8 cellular contexts compared by ENCODE assay signal in genomic region chr7:4724648-4725013, GRCh38. TPM values are rescaled to one million over a fixed set of nuclear protein-coding genes. Genes with fewer than 3 reads are reported as not detected.
A peak's percentile ranks its signal among the peaks of the same experiment; 100 is the strongest.
DNase-seq lines count a peak whose midpoint lies in the region; ATAC-seq, FAIRE-seq and TF ChIP-seq lines count a peak whose summit lies in the region.

No MANE protein-coding gene starts in this region.

- H3K36me3 ChIP-seq in astrocyte (ENCODE audit: insufficient read depth, low read length) (peaks cover 3% of the 10 kb centered on the region), kidney epithelial cell (ENCODE audit: control insufficient read depth, insufficient read depth, low read length) (no peaks in the 10 kb centered on the region), thoracic aorta (no peaks in the 10 kb centered on the region)

- POLR2A ChIA-PET in activated CD4-positive, alpha-beta T cell treated with anti-CD3 and anti-CD28 coated beads for 36 hours (lab: Charles Lee): no interaction called here

- peak; percentile 16 for DNase-seq in activated CD4-positive, alpha-beta T cell treated with anti-CD3 and anti-CD28 coated beads for 36 hours
- no peak for DNase-seq in activated CD4-positive, alpha-beta T cell treated with anti-CD3 and anti-CD28 coated beads, Interleukin-2, amount 50 U/mL, for 4 hours
- DNase-seq in astrocyte (ENCODE audit: low read depth) (peak; percentile 39), kidney epithelial cell (ENCODE audit: low read depth) (no peak), thoracic aorta (ENCODE audit: low spot score) (no peak), HPDE6-E6E7 (ENCODE audit: extremely low spot score) (no peak)

- peak overlapping the region; percentile 77 for H2AFZ ChIP-seq in astrocyte (ENCODE audit: low read depth, low read length)

- H3K4me1 Mint-ChIP-seq in activated CD4-positive, alpha-beta T cell treated with anti-CD3 and anti-CD28 coated beads for 36 hours: peaks cover 44% of the 10 kb centered on the region
- H3K4me1 Mint-ChIP-seq in astrocyte (ENCODE audit: low read depth, unreplicated experiment): peaks cover 21% of the 10 kb centered on the region

- no peaks in the 10 kb centered on the region for H3K27me3 Mint-ChIP-seq in activated CD4-positive, alpha-beta T cell treated with anti-CD3 and anti-CD28 coated beads for 36 hours
- H3K27me3 Mint-ChIP-seq in astrocyte (ENCODE audit: low read depth, unreplicated experiment): no peaks in the 10 kb centered on the region

- peak overlapping the region; percentile 72 for H3K4me3 Mint-ChIP-seq in activated CD4-positive, alpha-beta T cell treated with anti-CD3 and anti-CD28 coated beads for 36 hours
- H3K4me3 Mint-ChIP-seq in astrocyte (ENCODE audit: unreplicated experiment): no peak overlapping the region

- H4K20me1 ChIP-seq in astrocyte (ENCODE audit: insufficient read depth, low read length): peaks cover 69% of the 10 kb centered on the region

- ATAC-seq in activated CD4-positive, alpha-beta T cell treated with anti-CD3 and anti-CD28 coated beads for 36 hours: peak; percentile 34
- ATAC-seq in HG03378 (IDR thresholded peaks at IDR 0.05; ENCODE audit: unreplicated experiment): peak; percentile 21
- no peak for ATAC-seq in thoracic aorta (ENCODE audit: insufficient number of reproducible peaks, low FRiP score, low read depth)
- no peak for ATAC-seq in HG03342 (IDR thresholded peaks at IDR 0.05; ENCODE audit: unreplicated experiment)

- no peaks in the 10 kb centered on the region for H3K9me3 ChIP-seq in astrocyte (ENCODE audit: insufficient read depth, low read depth, low read length)
- no peaks in the 10 kb centered on the region for H3K9me3 ChIP-seq in thoracic aorta

- TF ChIP-seq CTCF in astrocyte (IDR thresholded peaks at IDR 0.05; ENCODE audit: insufficient read depth, low read depth, low read length) (no peak), kidney epithelial cell (IDR thresholded peaks at IDR 0.05; ENCODE audit: insufficient read depth, low read length, poor library complexity, severe bottlenecking) (no peak), thoracic aorta (IDR thresholded peaks at IDR 0.05) (peak; percentile 18)

- H3K27ac ChIP-seq in astrocyte (ENCODE audit: low read depth, low read length) (peak overlapping the region; percentile 94), thoracic aorta (peak overlapping the region; percentile 83 to 96)

- CTCF ChIA-PET in activated CD4-positive, alpha-beta T cell treated with anti-CD3 and anti-CD28 coated beads for 36 hours (lab: Charles Lee): interaction anchor here (0.6 to 1.4 kb wide), 4 partner anchors 20 to 30 kb away, joined by 3 to 5 read pairs (median 4); no protein-coding TSS in a partner anchor

- no peaks in the 10 kb centered on the region for H3K9me3 Mint-ChIP-seq in activated CD4-positive, alpha-beta T cell treated with anti-CD3 and anti-CD28 coated beads for 36 hours (ENCODE audit: low read depth)
- no peaks in the 10 kb centered on the region for H3K9me3 Mint-ChIP-seq in astrocyte (ENCODE audit: unreplicated experiment)

- H3K79me2 ChIP-seq in astrocyte (ENCODE audit: insufficient read depth, low read length): peaks cover 95% of the 10 kb centered on the region

- H3K4me3 ChIP-seq in astrocyte (ENCODE audit: insufficient read depth, low read depth, low read length) (peak overlapping the region; percentile 61), kidney epithelial cell (ENCODE audit: low read depth, low read length) (peak overlapping the region; percentile 29), thoracic aorta (peak overlapping the region; percentile 79)

- H3K4me2 ChIP-seq in astrocyte (ENCODE audit: low read length): peak overlapping the region; percentile 98

- intact Hi-C loops in activated CD4-positive, alpha-beta T cell treated with anti-CD3 and anti-CD28 coated beads for 36 hours (cut with DNase I, micrococcal nuclease): loop anchor here in 1 of 2 experiments (2.0 kb wide), 1 partner anchor 50 kb away; the partner anchor contains the start of gene AP5Z1

- H3K9ac ChIP-seq in astrocyte (ENCODE audit: low read length): peak overlapping the region; percentile 93

- H3K27ac Mint-ChIP-seq in activated CD4-positive, alpha-beta T cell treated with anti-CD3 and anti-CD28 coated beads for 36 hours: peak overlapping the region; percentile 90
- peak overlapping the region; percentile 77 for H3K27ac Mint-ChIP-seq in astrocyte (ENCODE audit: unreplicated experiment)

- peaks cover 22% of the 10 kb centered on the region for H3K4me1 ChIP-seq in astrocyte (ENCODE audit: insufficient read depth, low read length)
- peaks cover 20 to 64% of the 10 kb centered on the region in 2 donors for H3K4me1 ChIP-seq in thoracic aorta (ENCODE audit: control insufficient read depth in 1 of 2, low read depth in 2 of 2)

- peaks cover 14% of the 10 kb centered on the region for H3K36me3 Mint-ChIP-seq in activated CD4-positive, alpha-beta T cell treated with anti-CD3 and anti-CD28 coated beads for 36 hours (ENCODE audit: low read depth)
- peaks cover 23% of the 10 kb centered on the region for H3K36me3 Mint-ChIP-seq in astrocyte (ENCODE audit: low read depth, unreplicated experiment)

- no peak for FAIRE-seq in astrocyte (lab: Jason Lieb, UNC)

- H3K27me3 ChIP-seq in astrocyte (ENCODE audit: insufficient read depth, low read length): no peaks in the 10 kb centered on the region
- no peaks in the 10 kb centered on the region for H3K27me3 ChIP-seq in kidney epithelial cell (ENCODE audit: control insufficient read depth, insufficient read depth, low read length)
- no peaks in the 10 kb centered on the region for H3K27me3 ChIP-seq in thoracic aorta (replicated peaks; ENCODE audit: insufficient read depth)

RNA-seq across cellular contexts. Expression of gene FOXK1, which starts 42.5 kb away (rescaled TPM):
- 10 to 100 TPM; 30.0 to 33.9 TPM for total RNA-seq in activated CD4-positive, alpha-beta T cell treated with anti-CD3 and anti-CD28 coated beads for 36 hours
- 51.8 and 53.6 TPM in 2 replicates for total RNA-seq in astrocyte
- total RNA-seq in kidney epithelial cell: 48.2 and 61.3 TPM in 2 replicates
- total RNA-seq in thoracic aorta: 10 to 100 TPM; 34.3 to 62.4 TPM

RNA-seq across cellular contexts. Expression of gene AP5Z1, which starts 50.8 kb away (rescaled TPM):
- 10 to 100 TPM; 21.0 to 26.4 TPM for total RNA-seq in activated CD4-positive, alpha-beta T cell treated with anti-CD3 and anti-CD28 coated beads for 36 hours
- total RNA-seq in astrocyte (70.7 and 75.6 TPM in 2 replicates), kidney epithelial cell (71.2 and 85.6 TPM in 2 replicates), thoracic aorta (10 to 100 TPM; 40.3 to 42.0 TPM)

Comparison
In these comparisons a context has a peak if more than half of its experiments do, and no peak if none do; other contexts are left out.
1. DNase-seq: peak in activated CD4-positive, alpha-beta T cell treated with anti-CD3 and anti-CD28 coated beads for 36 hours (single experiment) and astrocyte (single experiment); none in activated CD4-positive, alpha-beta T cell treated with anti-CD3 and anti-CD28 coated beads, Interleukin-2, amount 50 U/mL, for 4 hours (0 of 2), kidney epithelial cell (single experiment), thoracic aorta (single experiment) and HPDE6-E6E7 (single experiment).
2. ATAC-seq: peak in activated CD4-positive, alpha-beta T cell treated with anti-CD3 and anti-CD28 coated beads for 36 hours (single experiment) and HG03378 (single experiment); none in thoracic aorta (single experiment) and HG03342 (single experiment).
3. H3K4me3 ChIP-seq: peak in every context shown above with its lines; median percentile 79 in thoracic aorta; 61 in astrocyte; 29 in kidney epithelial cell.